ENCODE assay signal across 19 cellular contexts in genomic region chr9:134460904-134461303, GRCh38.
DNase-seq lines count a peak whose midpoint lies in the region; ATAC-seq and TF ChIP-seq lines count a peak whose summit lies in the region.
"Had no signal": no experiment of that assay in that cellular context is flagged by ENCODE, and none has a peak within 500 bp of the region (broad histone marks: within the 10 kb centered on the region; RNA-seq: fewer than 3 reads in every experiment).

No MANE protein-coding gene starts in this region.

- CTCF ChIA-PET in RWPE1 (lab: Yijun Ruan, JAX), result no interaction called here

- no peak overlapping the region for H3K4ac ChIP-seq in H9 (ENCODE audit: low read depth, low read length)

- WGBS in H9 (ENCODE audit: extremely low coverage, insufficient read length, low lambda C conversion rate), result no CpG with 5 or more reads among the region's 5 CpGs

- TF ChIP-seq CTCF in H9 (conservative IDR thresholded peaks at IDR 0.05) (no peak), RWPE1 (conservative IDR thresholded peaks at IDR 0.05; ENCODE audit: low read depth) (no peak)

- H2BK12ac ChIP-seq in H9 (ENCODE audit: insufficient read length, low read depth, low read length), result no peak overlapping the region

- H3K79me2 ChIP-seq in H9 (ENCODE audit: insufficient read depth, low read length), result no peaks in the 10 kb centered on the region

- no peak overlapping the region for H3K4me3 ChIP-seq in BLaER1
- H3K4me3 ChIP-seq: GM12878 had no signal

- peak; percentile 90 for ATAC-seq in left colon
- no peak for ATAC-seq in HG02571 (IDR thresholded peaks at IDR 0.05; ENCODE audit: unreplicated experiment)
- ATAC-seq: GM12878 had no signal

- no peak overlapping the region for H3K4me3 Mint-ChIP-seq in H9
- H3K4me3 Mint-ChIP-seq: CD8-positive, alpha-beta memory T cell; IgD-negative memory B cell had no signal

- H3K79me1 ChIP-seq in H9 (ENCODE audit: insufficient read depth, low read depth, low read length, poor library complexity, severe bottlenecking), result no peaks in the 10 kb centered on the region

- H3K23me2 ChIP-seq in H9 (ENCODE audit: insufficient read length, low read depth, low read length, poor library complexity, severe bottlenecking), result no peaks in the 10 kb centered on the region

- peaks cover 5% of the 10 kb centered on the region for H3K9me3 ChIP-seq in BLaER1
- no peaks in the 10 kb centered on the region for H3K9me3 ChIP-seq in H9 (ENCODE audit: control insufficient read depth, low read depth, low read length)

- POLR2A ChIA-PET in RWPE1 (lab: Yijun Ruan, JAX; ENCODE audit: low non-redundant PET), result no interaction called here

- no peaks in the 10 kb centered on the region; the same call in 1 of the 2 replicates for H3K27me3 Mint-ChIP-seq in H9 (ENCODE audit: low read depth)

- H2BK5ac ChIP-seq in H9 (ENCODE audit: insufficient read length, low read length), result no peak overlapping the region

- no peaks in the 10 kb centered on the region for H4K20me1 ChIP-seq in BLaER1
- H4K20me1 ChIP-seq in H9 (ENCODE audit: control insufficient read depth, insufficient read depth, insufficient read length), result no peaks in the 10 kb centered on the region

- no peak overlapping the region for H2BK20ac ChIP-seq in H9 (ENCODE audit: low read depth, low read length, poor library complexity, severe bottlenecking)

- H4K5ac ChIP-seq in H9 (ENCODE audit: insufficient read length, low read depth, low read length), result no peak overlapping the region

- H2BK15ac ChIP-seq in H9 (ENCODE audit: low read depth, low read length), result no peak overlapping the region

- H2BK120ac ChIP-seq in H9 (ENCODE audit: low read depth, low read length, poor library complexity, severe bottlenecking), result no peak overlapping the region

- H3K36me3 Mint-ChIP-seq in H9 (ENCODE audit: insufficient read depth in 1 of 3, low read depth in 3 of 3), result no peaks in the 10 kb centered on the region
- H3K36me3 Mint-ChIP-seq: CD8-positive, alpha-beta memory T cell; IgD-negative memory B cell had no signal

- no peak overlapping the region for H3K23ac ChIP-seq in H9 (ENCODE audit: insufficient read length, low read depth, low read length)

- H3K14ac ChIP-seq in H9 (ENCODE audit: insufficient read depth, low read length), result peak overlapping the region; percentile 29; the same call in 1 of the 2 replicates

- DNase-seq in H9, result no peak
- DNase-seq in RWPE1 (ENCODE audit: low spot score), result no peak
- DNase-seq in left colon, result peak in 1 of 2 donors; percentile 59
- DNase-seq in HK-2 (ENCODE audit: unreplicated experiment), result no peak
- no peak for DNase-seq in globus pallidus (ENCODE audit: low spot score)
- DNase-seq in AG08395 (ENCODE audit: low spot score), result no peak
- DNase-seq: CD8-positive, alpha-beta memory T cell; COR-L47; DMS 273 treated with DMSO at 0.1 percent for 48 hours; DMS53; DND-41; EL; GOT3; H7; KBM-7 had no signal

- H3K4me2 ChIP-seq in BLaER1, result peak overlapping the region; percentile 90
- H3K4me2 ChIP-seq in H9 (ENCODE audit: insufficient read depth, insufficient read length, low read length), result no peak overlapping the region

- H3K9ac ChIP-seq in BLaER1 (peak overlapping the region; percentile 45; the same call in 1 of the 2 replicates), H9 (ENCODE audit: extremely low read depth, insufficient read length, low read length) (no peak overlapping the region)

- H3K27ac ChIP-seq in BLaER1, result peak overlapping the region; percentile 97
- no peak overlapping the region for H3K27ac ChIP-seq in H9 (ENCODE audit: insufficient read length, low read depth, low read length)
- 0 out of 2 replicates have a peak overlapping the region, but pooled peaks have one; percentile 0 for H3K27ac ChIP-seq in RWPE1

- H3K27ac Mint-ChIP-seq in H9, result no peak overlapping the region
- H3K27ac Mint-ChIP-seq: CD8-positive, alpha-beta memory T cell; IgD-negative memory B cell had no signal

- H2AFZ ChIP-seq in H9 (ENCODE audit: low read length), result no peak overlapping the region

- H3K27me3 ChIP-seq in BLaER1 (no peaks in the 10 kb centered on the region), H9 (ENCODE audit: insufficient read depth, low read length) (no peaks in the 10 kb centered on the region)

- no peak overlapping the region for H3K18ac ChIP-seq in H9 (ENCODE audit: insufficient read length, low read depth, low read length)

- H3K36me3 ChIP-seq in BLaER1, result no peaks in the 10 kb centered on the region

- no peak overlapping the region for H3T11ph ChIP-seq in H9 (ENCODE audit: low read length)

- H4K8ac ChIP-seq in H9 (replicated peaks; ENCODE audit: insufficient read length, low read depth, low read length), result no peak overlapping the region

- H3K4me1 ChIP-seq in BLaER1, result peaks cover 83% of the 10 kb centered on the region
- H3K4me1 ChIP-seq in H9 (ENCODE audit: insufficient read depth, low read length), result no peaks in the 10 kb centered on the region

- H4K91ac ChIP-seq in H9 (ENCODE audit: insufficient read length, low read depth, low read length), result no peak overlapping the region

- no peak overlapping the region for H2AK5ac ChIP-seq in H9 (ENCODE audit: insufficient read length, low read length)

- H3K9me3 Mint-ChIP-seq in H9, result no peaks in the 10 kb centered on the region
- H3K9me3 Mint-ChIP-seq: CD8-positive, alpha-beta memory T cell had no signal

- H3K56ac ChIP-seq in H9 (ENCODE audit: insufficient read length, low read depth, low read length), result no peak overlapping the region

- peaks cover 0 to 4% of the 10 kb centered on the region in 2 experiments; a peak in 2 of 4 replicates for H3K4me1 Mint-ChIP-seq in H9

- intact Hi-C loops in left colon (cut with DNase I, micrococcal nuclease), result no loop called here
